ENCODE assay signal across 27 cellular contexts in genomic region chr10:46002916-46003693, GRCh38. TPM values are rescaled to one million over a fixed set of nuclear protein-coding genes. Genes with fewer than 3 reads are reported as not detected.
A peak's percentile ranks its signal among the peaks of the same experiment; 100 is the strongest.
DNase-seq lines count a peak whose midpoint lies in the region; ATAC-seq and TF ChIP-seq lines count a peak whose summit lies in the region.
"Had no signal": no experiment of that assay in that cellular context is flagged by ENCODE, and none has a peak within 500 bp of the region (broad histone marks: within the 10 kb centered on the region; RNA-seq: fewer than 3 reads in every experiment).

No MANE protein-coding gene starts in this region.

- no peak overlapping the region for H2BK5ac ChIP-seq in IMR-90 (ENCODE audit: low read depth, low read length, poor library complexity, severe bottlenecking)

- DNase-seq in AG20443 (ENCODE audit: low spot score) (peak; percentile 32), IMR-90 (peak; percentile 23), amniotic epithelial cell (ENCODE audit: low read depth) (peak; percentile 72), COLO668 (lab: John Stamatoyannopoulos, UW; ENCODE audit: unreplicated experiment) (no peak), amygdala (lab: John Stamatoyannopoulos, UW) (no peak), NCI-H524 treated with DMSO at 0.1 percent for 48 hours (lab: John Stamatoyannopoulos, UW) (no peak), CD1c-positive myeloid dendritic cell (ENCODE audit: extremely low spot score) (no peak)
- DNase-seq: activated naive CD8-positive, alpha-beta T cell treated with anti-CD3 and anti-CD28 coated beads, Interleukin-2, amount 10 ng/mL, durations not matched to agents 7 days and 5 days; hypothalamus; kidney glomerular epithelial cell; natural killer cell; NCI-H1048; NCI-H187 treated with DMSO at 0.1 percent for 48 hours; NCI-H345; pancreas; Peyer's patch; stimulated activated CD4-positive, alpha-beta T cell treated with anti-CD3 and anti-CD28 coated beads, Interleukin-1b, Interleukin-23, amount 100 ng/mL, for 48 hours; stimulated activated naive CD4-positive, alpha-beta T cell; T-helper 9 cell; transverse colon had no signal

- no peaks in the 10 kb centered on the region for H3K27me3 ChIP-seq in IMR-90 (ENCODE audit: control insufficient read depth, insufficient read depth, low read length)
- no peaks in the 10 kb centered on the region for H3K27me3 ChIP-seq in liver (ENCODE audit: control insufficient read depth in 4 of 4, insufficient read depth in 4 of 4, low read length in 3 of 4)
- H3K27me3 ChIP-seq: pancreas, Peyer's patch, transverse colon had no signal

- H2AK5ac ChIP-seq in IMR-90 (ENCODE audit: low read depth, low read length) = no peak overlapping the region

- H4K91ac ChIP-seq in IMR-90 (ENCODE audit: insufficient read depth, low read depth, low read length) = no peak overlapping the region

- CTCF ChIA-PET in IMR-90 (lab: Yijun Ruan, JAX) = interaction anchor here (0.6 kb wide), 1 partner anchor 389 kb away, joined by 4 read pairs; no protein-coding TSS in a partner anchor

- no peak for TF ChIP-seq CTCF in IMR-90 (conservative IDR thresholded peaks at IDR 0.05; ENCODE audit: low read depth, low read length)
- TF ChIP-seq CTCF in liver (IDR thresholded peaks at IDR 0.05; ENCODE audit: low read depth, low read length, missing input control) = no peak

- H2BK20ac ChIP-seq in IMR-90 (ENCODE audit: low read depth, low read length) = no peak overlapping the region

- H3K79me1 ChIP-seq in IMR-90 (ENCODE audit: low read depth in 1 of 2, low read length in 2 of 2) = peaks cover 26 to 48% of the 10 kb centered on the region in 2 experiments

- H2BK120ac ChIP-seq in IMR-90 (ENCODE audit: low read depth, low read length) = no peak overlapping the region

- H3K36me3 ChIP-seq in IMR-90 (ENCODE audit: control insufficient read depth, insufficient read depth, low read length) (peaks cover 41% of the 10 kb centered on the region), liver (ENCODE audit: control insufficient read depth in 4 of 4, insufficient read depth in 3 of 4, low read depth in 1 of 4, low read length in 3 of 4) (peaks cover 7 to 39% (median 36%) of the 10 kb centered on the region in 4 donors)

- no peak overlapping the region for H3K23ac ChIP-seq in IMR-90 (ENCODE audit: low read depth, low read length)

- 0 out of 2 replicates have a peak, but pooled peaks cover 5% of the 10 kb centered on the region for H4K20me1 ChIP-seq in IMR-90 (ENCODE audit: insufficient read depth, low read length)

- no peak overlapping the region for H4K5ac ChIP-seq in IMR-90 (ENCODE audit: low read depth, low read length)

- no peak overlapping the region for H2BK15ac ChIP-seq in IMR-90 (ENCODE audit: low read depth, low read length)

- in situ Hi-C loops in IMR-90 (cut with MboI; ENCODE audit: low sequenced_read_pairs) = loop anchor here (25.0 kb wide), 1 partner anchor 1016 kb away; the partner anchor contains the start of gene DEPP1

- H4K8ac ChIP-seq in IMR-90 (ENCODE audit: low read depth in 2 of 2, low read length in 2 of 2) = no peak overlapping the region

- intact Hi-C loops in IMR-90 (cut with micrococcal nuclease) = no loop called here

- H3K4me1 ChIP-seq in IMR-90 (ENCODE audit: control insufficient read depth, insufficient read depth, low read length) = peaks cover 4% of the 10 kb centered on the region; the same call in 1 of the 2 replicates
- H3K4me1 ChIP-seq in liver (ENCODE audit: control insufficient read depth in 4 of 4, insufficient read depth in 4 of 4, low read length in 3 of 4) = peaks cover 5 to 17% (median 11%) of the 10 kb centered on the region in 4 donors
- H3K4me1 ChIP-seq: HAP-1, pancreas, Peyer's patch, transverse colon had no signal

- H2AFZ ChIP-seq in IMR-90 (replicated peaks; ENCODE audit: low read length, poor library complexity) = no peak overlapping the region

- H3K9ac ChIP-seq in IMR-90 (ENCODE audit: low read depth, low read length) (no peak overlapping the region), liver (ENCODE audit: low read depth in 1 of 2, low read length in 2 of 2) (no peak overlapping the region)

- H2AK9ac ChIP-seq in IMR-90 (replicated peaks; ENCODE audit: low read depth, low read length, poor library complexity) = no peak overlapping the region

- POLR2A ChIA-PET in IMR-90 (lab: Charles Lee; ENCODE audit: unreplicated experiment) = no interaction called here

- H3K4me3 ChIP-seq in IMR-90 (ENCODE audit: insufficient read depth, low read depth, low read length) = no peak overlapping the region
- H3K4me3 ChIP-seq in liver (ENCODE audit: low read depth in 1 of 3, low read length in 3 of 3) = no peak overlapping the region
- H3K4me3 ChIP-seq: HAP-1, pancreas, Peyer's patch, transverse colon had no signal

- 92% methylated on average over 5 of the region's 9 CpGs; no CpG with 5 or more reads in 1 of the 2 experiments for WGBS in IMR-90 (ENCODE audit: extremely low coverage in 2 of 2, insufficient read length in 1 of 2), 2 experiments
- 66% methylated on average over 9 of the region's 9 CpGs for WGBS in liver

- no peak overlapping the region for H3K4ac ChIP-seq in IMR-90 (ENCODE audit: low read depth, low read length)

- dilution Hi-C loops in IMR-90 (cut with HindIII; ENCODE audit: low sequenced_read_pairs, unreplicated experiment) = no loop called here

- no peak overlapping the region for H3K27ac ChIP-seq in IMR-90 (ENCODE audit: insufficient read depth, low read length)
- peak overlapping the region; percentile 3 to 40 for H3K27ac ChIP-seq in liver (ENCODE audit: low read depth in 1 of 2, low read length in 2 of 2)
- H3K27ac ChIP-seq: pancreas, Peyer's patch, transverse colon had no signal

- no TSS peak for BruUV-seq in IMR-90 (replicated peaks; lab: Mats Ljungman, UMichigan)

- H3K56ac ChIP-seq in IMR-90 (ENCODE audit: extremely low read depth, insufficient read depth, low read length) = no peak overlapping the region

- no peaks in the 10 kb centered on the region for H3K9me1 ChIP-seq in IMR-90 (ENCODE audit: insufficient read depth, low read length)

- H3K18ac ChIP-seq in IMR-90 (ENCODE audit: low read depth, low read length) = no peak overlapping the region

- H3K9me3 ChIP-seq in IMR-90 (ENCODE audit: control insufficient read depth, insufficient read depth, low read length) (no peaks in the 10 kb centered on the region), liver (ENCODE audit: control insufficient read depth in 4 of 4, low read length in 3 of 4) (no peaks in the 10 kb centered on the region)
- H3K9me3 ChIP-seq: HAP-1, pancreas, Peyer's patch, transverse colon had no signal

- H3K14ac ChIP-seq in IMR-90 (replicated peaks; ENCODE audit: low read depth, low read length) = no peak overlapping the region

- TF ChIP-seq RAD21 in IMR-90 (IDR thresholded peaks at IDR 0.05; ENCODE audit: low read length) = no peak
- TF ChIP-seq RAD21 in liver (IDR thresholded peaks at IDR 0.05) = no peak

- no peak for ATAC-seq in IMR-90 (ENCODE audit: low read depth)
- ATAC-seq: natural killer cell had no signal

- TF ChIP-seq POLR2A in IMR-90 (IDR thresholded peaks at IDR 0.05; ENCODE audit: low read depth, low read length) = no peak

- no peak overlapping the region for H3K4me2 ChIP-seq in IMR-90 (ENCODE audit: low read depth, low read length)

TF ChIP-seq in IMR-90, 13 proteins besides CTCF, POLR2A, EP300 and RAD21 (continues in another document):
- TF ChIP-seq RFX5 (IDR thresholded peaks at IDR 0.05; ENCODE audit: low read depth, low read length) (no peak), CHD1 (IDR thresholded peaks at IDR 0.05; ENCODE audit: low read depth, low read length) (no peak)
- TF ChIP-seq, protein P1, sequence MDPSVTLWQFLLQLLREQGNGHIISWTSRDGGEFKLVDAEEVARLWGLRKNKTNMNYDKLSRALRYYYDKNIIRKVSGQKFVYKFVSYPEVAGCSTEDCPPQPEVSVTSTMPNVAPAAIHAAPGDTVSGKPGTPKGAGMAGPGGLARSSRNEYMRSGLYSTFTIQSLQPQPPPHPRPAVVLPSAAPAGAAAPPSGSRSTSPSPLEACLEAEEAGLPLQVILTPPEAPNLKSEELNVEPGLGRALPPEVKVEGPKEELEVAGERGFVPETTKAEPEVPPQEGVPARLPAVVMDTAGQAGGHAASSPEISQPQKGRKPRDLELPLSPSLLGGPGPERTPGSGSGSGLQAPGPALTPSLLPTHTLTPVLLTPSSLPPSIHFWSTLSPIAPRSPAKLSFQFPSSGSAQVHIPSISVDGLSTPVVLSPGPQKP (IDR thresholded peaks at IDR 0.05; ENCODE audit: borderline replicate concordance, low read depth, low read length) = no peak

TF ChIP-seq in liver, 16 proteins besides CTCF, POLR2A, EP300 and RAD21 (continues in another document):
- TF ChIP-seq SP1 (IDR thresholded peaks at IDR 0.05) = no peak
- no peak for TF ChIP-seq NR2F2 (IDR thresholded peaks at IDR 0.05)
- TF ChIP-seq EGR1 (IDR thresholded peaks at IDR 0.05; ENCODE audit: low read depth in 2 of 2) = no peak
- no peak for TF ChIP-seq HNF4G (IDR thresholded peaks at IDR 0.05)

RNA-seq across cellular contexts. Expression of gene NCOA4, which starts 27.3 kb away (rescaled TPM):
- total RNA-seq in IMR-90 (2012; rRNA removed) (188 and 202 TPM in 2 replicates), liver (100 to 1,000 TPM; 224 to 746 TPM)
- polyA plus RNA-seq in IMR-90 (2012; rRNA removed) (55.6 and 62.2 TPM in 2 replicates), liver (100 to 1,000 TPM in 1 of 2 donors, 10 to 100 TPM in 1; 71.9 to 112 TPM)
- 15.8 and 24.1 TPM in 2 replicates for polyA plus RNA-seq in IMR-90 (2012; cell fraction: cytosol; rRNA removed)
- polyA plus RNA-seq in IMR-90 (2012; cell fraction: nucleus; rRNA removed; ENCODE audit: low replicate concordance) = 6.4 and 33.7 TPM in 2 replicates

RNA-seq across cellular contexts. Expression of gene TIMM23, which starts 30.8 kb away (rescaled TPM):
- 86.2 and 117 TPM in 2 replicates for total RNA-seq in IMR-90 (2012; rRNA removed)
- polyA plus RNA-seq in IMR-90 (2012; rRNA removed) = 74.4 and 82.4 TPM in 2 replicates
- 29.6 and 49.6 TPM in 2 replicates for polyA plus RNA-seq in IMR-90 (2012; cell fraction: cytosol; rRNA removed)
- 7.6 and 36.7 TPM in 2 replicates for polyA plus RNA-seq in IMR-90 (2012; cell fraction: nucleus; rRNA removed; ENCODE audit: low replicate concordance)
- 10 to 100 TPM; 42.7 to 42.8 TPM for total RNA-seq in liver
- polyA plus RNA-seq in liver = 10 to 100 TPM; 41.8 to 66.8 TPM

RNA-seq across cellular contexts. Expression of gene MSMB, which starts 43.0 kb away (rescaled TPM):
- not detected in 2 replicates for total RNA-seq in IMR-90 (2012; rRNA removed)
- not detected in 2 replicates for polyA plus RNA-seq in IMR-90 (2012; rRNA removed)
- polyA plus RNA-seq in IMR-90 (2012; cell fraction: cytosol; rRNA removed) = not detected in 2 replicates
- not detected in 2 replicates for polyA plus RNA-seq in IMR-90 (2012; cell fraction: nucleus; rRNA removed; ENCODE audit: low replicate concordance)
- not detected for total RNA-seq in liver
- not detected for polyA plus RNA-seq in liver
- total RNA-seq: activated CD8-positive, alpha-beta memory T cell treated with anti-CD3 and anti-CD28 coated beads for 36 hours; activated naive CD8-positive, alpha-beta T cell treated with anti-CD3 and anti-CD28 coated beads, Interleukin-2, amount 10 ng/mL, durations not matched to agents 7 days and 5 days; frontal cortex; HT-29; mesothelial cell of epicardium; natural killer cell; pancreas; Peyer's patch; transverse colon had no signal
- polyA plus RNA-seq: AG04450 had no signal

Comparison
In these comparisons a context has a peak if more than half of its experiments do, and no peak if none do; other contexts are left out.
1. DNase-seq: peak in AG20443 (single experiment), IMR-90 (single experiment) and amniotic epithelial cell (single experiment); none in COLO668 (single experiment), amygdala (0 of 56), NCI-H524 treated with DMSO at 0.1 percent for 48 hours (single experiment) and CD1c-positive myeloid dendritic cell (single experiment).